In the genomic region with DNA sequence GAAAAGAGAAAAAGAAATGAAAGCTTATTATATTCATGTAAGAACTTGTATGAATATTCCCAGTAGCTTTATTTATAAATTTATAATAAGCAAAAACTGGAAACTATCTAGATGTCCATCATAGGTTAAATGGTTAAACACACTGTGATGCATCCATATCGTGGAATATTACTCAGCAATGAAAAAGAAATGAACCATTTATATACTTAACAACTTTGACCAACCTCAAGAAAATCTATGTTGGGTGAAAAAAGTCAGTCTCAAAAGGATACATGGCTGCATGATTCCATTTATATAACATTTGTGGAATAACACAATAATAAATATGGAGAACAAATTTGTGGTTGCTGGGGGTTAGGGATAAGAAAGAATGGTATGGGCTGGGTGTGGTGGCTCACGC, we compare ENCODE assay signal across 29 cellular contexts.
DNase-seq lines count a peak whose midpoint lies in the region; ATAC-seq, FAIRE-seq and TF ChIP-seq lines count a peak whose summit lies in the region.
"Had no signal": no experiment of that assay in that cellular context is flagged by ENCODE, and none has a peak within 500 bp of the region (broad histone marks: within the 10 kb centered on the region; RNA-seq: fewer than 3 reads in every experiment).

No MANE protein-coding gene starts in this region.

- TF ChIP-seq POLR2A in K562 (conservative IDR thresholded peaks at IDR 0.05) = no peak

- H3K79me2 ChIP-seq in K562 (ENCODE audit: control insufficient read depth, insufficient read depth, low read length) = no peaks in the 10 kb centered on the region

- TF ChIP-seq RAD21 in K562 (CRISPR knock-in tag; conservative IDR thresholded peaks at IDR 0.05 in 1 of 2, IDR thresholded peaks at IDR 0.05 in 1 of 2) = no peak

- in situ Hi-C loops in K562 (cut with MboI) = no loop called here

- no peaks in the 10 kb centered on the region for H3K36me3 ChIP-seq in K562 (ENCODE audit: control insufficient read depth, insufficient read depth, low read length)
- H3K36me3 ChIP-seq: BE2C; BLaER1; BLaER1 treated with 17β-estradiol and CSF1 and Interleukin-3, amounts not matched to agents 10 nM and 100 nM had no signal

- no peak overlapping the region for H3K4me2 ChIP-seq in K562 (ENCODE audit: insufficient read depth, low read length)
- H3K4me2 ChIP-seq: A549; BLaER1; BLaER1 treated with 17β-estradiol and CSF1 and Interleukin-3, amounts not matched to agents 10 nM and 100 nM had no signal

- CTCF ChIA-PET in K562 (lab: Yijun Ruan, JAX; ENCODE audit: low intra/inter-chr PET ratio) = no interaction called here

- intact Hi-C loops in K562 (cut with micrococcal nuclease) = no loop called here

- no peak overlapping the region for H3K9ac ChIP-seq in K562 (ENCODE audit: insufficient read depth in 1 of 2, low read depth in 2 of 2, low read length in 2 of 2)
- H3K9ac ChIP-seq: BLaER1; BLaER1 treated with 17β-estradiol and CSF1 and Interleukin-3, amounts not matched to agents 10 nM and 100 nM had no signal

- H3K27ac ChIP-seq in K562 (ENCODE audit: extremely low read depth, low read depth, low read length) = no peak overlapping the region
- H3K27ac ChIP-seq: 22Rv1; A549; BLaER1; BLaER1 treated with 17β-estradiol and CSF1 and Interleukin-3, amounts not matched to agents 10 nM and 100 nM; C4-2B had no signal

- 40% methylated on average over 2 of the region's 2 CpGs for WGBS in K562 (ENCODE audit: insufficient coverage, low coverage, missing lambda C conversion rate)

- BruUV-seq in K562 (replicated peaks; lab: Mats Ljungman, UMichigan) = no TSS peak

- H2AFZ ChIP-seq in K562 (ENCODE audit: low read depth, low read length) = no peak overlapping the region

- ATAC-seq in K562 = no peak
- no peak for ATAC-seq in HG03469 (IDR thresholded peaks at IDR 0.05; ENCODE audit: unreplicated experiment)
- ATAC-seq: A549; CD8-positive, alpha-beta T cell had no signal

- POLR2A ChIA-PET in K562 (lab: Yijun Ruan, JAX) = no interaction called here

- FAIRE-seq in K562 (lab: Jason Lieb, UNC) = no peak
- FAIRE-seq: A204.1, A549, D721Med had no signal

- H3K4me3 ChIP-seq in K562 = no peak overlapping the region
- H3K4me3 ChIP-seq: A549; BLaER1; BLaER1 treated with 17β-estradiol and CSF1 and Interleukin-3, amounts not matched to agents 10 nM and 100 nM had no signal

- no peak for DNase-seq in K562 (ENCODE audit: extremely low read depth in 1 of 4, low spot score in 3 of 4)
- DNase-seq: 8988T; ACHN; AML-193; BE2C; C1 segment of cervical spinal cord; Caco-2; Calu3; CD4-positive, alpha-beta memory T cell; CD4-positive, alpha-beta T cell; CD4-positive, CD25-positive, alpha-beta regulatory T cell; CD8-positive, alpha-beta memory T cell; CD8-positive, alpha-beta T cell; COR-L47; DMS 273 treated with DMSO at 0.1 percent for 48 hours; DMS153; DMS53; DMS79; DMS79 treated with DMSO at 0.1 percent for 48 hours; DND-41; EL had no signal

- H3K4me1 ChIP-seq in K562 (replicated peaks in 1 of 2; ENCODE audit: control insufficient read depth in 2 of 2, insufficient read depth in 2 of 2, low read length in 2 of 2) = no peaks in the 10 kb centered on the region; a peak in 1 of 5 replicates
- H3K4me1 ChIP-seq: A549, BE2C, BLaER1, Caco-2 had no signal

- H3K27me3 ChIP-seq in K562 (ENCODE audit: control insufficient read depth in 2 of 2, insufficient read depth in 2 of 2, low read length in 2 of 2) = no peaks in the 10 kb centered on the region
- H3K27me3 ChIP-seq: BE2C; BLaER1; BLaER1 treated with 17β-estradiol and CSF1 and Interleukin-3, amounts not matched to agents 10 nM and 100 nM had no signal

- H3K9me1 ChIP-seq in K562 (ENCODE audit: control insufficient read depth, insufficient read depth, low read length) = no peaks in the 10 kb centered on the region

- H3K9me3 ChIP-seq in K562 (replicated peaks; ENCODE audit: control insufficient read depth, insufficient read depth, low read depth, low read length) = peaks cover 3% of the 10 kb centered on the region; the same call in 1 of the 2 replicates
- H3K9me3 ChIP-seq: A549, BE2C, BLaER1, Caco-2 had no signal

- TF ChIP-seq EP300 in K562 (IDR thresholded peaks at IDR 0.05; ENCODE audit: low read length) = no peak

- no peaks in the 10 kb centered on the region for H4K20me1 ChIP-seq in K562 (replicated peaks; ENCODE audit: control insufficient read depth, insufficient read depth, low read length)
- H4K20me1 ChIP-seq: BLaER1; BLaER1 treated with 17β-estradiol and CSF1 and Interleukin-3, amounts not matched to agents 10 nM and 100 nM had no signal

- no peak for TF ChIP-seq CTCF in K562 (IDR thresholded peaks at IDR 0.05 in 2 of 3, conservative IDR thresholded peaks at IDR 0.05 in 1 of 3; ENCODE audit: insufficient read depth in 2 of 3, low read depth in 1 of 3, low read length in 3 of 3)

TF ChIP-seq in K562, 482 proteins besides CTCF, POLR2A, EP300 and RAD21:
- TF ChIP-seq BCOR (IDR thresholded peaks at IDR 0.05) (0 out of 2 replicates have a peak, but pooled peaks have one; percentile 8), RBM25 (IDR thresholded peaks at IDR 0.05; ENCODE audit: low read depth, low read length, severe bottlenecking) (peak; percentile 71), HOXB6 (CRISPR knock-in tag; IDR thresholded peaks at IDR 0.05; ENCODE audit: borderline replicate concordance) (no peak), ZNF780A (CRISPR knock-in tag; IDR thresholded peaks at IDR 0.05) (no peak), SRSF9 (IDR thresholded peaks at IDR 0.05; ENCODE audit: borderline replicate concordance, low read depth, low read length) (no peak), ZNF146 (CRISPR knock-in tag; IDR thresholded peaks at IDR 0.05; ENCODE audit: unreplicated experiment) (peak; percentile 77), C11orf30 (IDR thresholded peaks at IDR 0.05; ENCODE audit: low read depth) (no peak)
- TF ChIP-seq, protein P1, sequence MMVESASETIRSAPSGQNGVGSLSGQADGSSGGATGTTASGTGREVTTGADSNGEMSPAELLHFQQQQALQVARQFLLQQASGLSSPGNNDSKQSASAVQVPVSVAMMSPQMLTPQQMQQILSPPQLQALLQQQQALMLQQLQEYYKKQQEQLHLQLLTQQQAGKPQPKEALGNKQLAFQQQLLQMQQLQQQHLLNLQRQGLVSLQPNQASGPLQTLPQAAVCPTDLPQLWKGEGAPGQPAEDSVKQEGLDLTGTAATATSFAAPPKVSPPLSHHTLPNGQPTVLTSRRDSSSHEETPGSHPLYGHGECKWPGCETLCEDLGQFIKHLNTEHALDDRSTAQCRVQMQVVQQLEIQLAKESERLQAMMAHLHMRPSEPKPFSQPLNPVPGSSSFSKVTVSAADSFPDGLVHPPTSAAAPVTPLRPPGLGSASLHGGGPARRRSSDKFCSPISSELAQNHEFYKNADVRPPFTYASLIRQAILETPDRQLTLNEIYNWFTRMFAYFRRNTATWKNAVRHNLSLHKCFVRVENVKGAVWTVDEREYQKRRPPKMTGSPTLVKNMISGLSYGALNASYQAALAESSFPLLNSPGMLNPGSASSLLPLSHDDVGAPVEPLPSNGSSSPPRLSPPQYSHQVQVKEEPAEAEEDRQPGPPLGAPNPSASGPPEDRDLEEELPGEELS (CRISPR knock-in tag; IDR thresholded peaks at IDR 0.05; ENCODE audit: borderline replicate concordance) = no peak
